Comparison of ENCODE assay signal across 8 cellular contexts in genomic region chr16:649646-650045, GRCh38. TPM values are rescaled to one million over a fixed set of nuclear protein-coding genes. Genes with fewer than 3 reads are reported as not detected.
A peak's percentile ranks its signal among the peaks of the same experiment; 100 is the strongest.
DNase-seq lines count a peak whose midpoint lies in the region; ATAC-seq and TF ChIP-seq lines count a peak whose summit lies in the region.

No MANE protein-coding gene starts in this region.

- peak overlapping the region; percentile 72 for H3K4me3 Mint-ChIP-seq in CD8-positive, alpha-beta T cell
- H3K4me3 Mint-ChIP-seq in endothelial cell (ENCODE audit: unreplicated experiment) = peak overlapping the region; percentile 76

- ATAC-seq in CD8-positive, alpha-beta T cell = peak; percentile 6
- ATAC-seq in Panc1 = no peak
- no peak for ATAC-seq in HG02623 (IDR thresholded peaks at IDR 0.05; ENCODE audit: unreplicated experiment)

- H4K20me1 ChIP-seq in GM23248 (ENCODE audit: insufficient read depth) = no peaks in the 10 kb centered on the region

- H2AFZ ChIP-seq in GM23248 = peak overlapping the region; percentile 64

- no peak for DNase-seq in CD8-positive, alpha-beta T cell
- peak; percentile 59 for DNase-seq in GM23248
- no peak for DNase-seq in Panc1 (ENCODE audit: low read depth, low spot score)
- no peak for DNase-seq in endothelial cell (ENCODE audit: low spot score)
- DNase-seq in NCI-H2081 treated with DMSO at 0.1 percent for 48 hours (lab: John Stamatoyannopoulos, UW) = no peak
- DNase-seq in NCI-H187 treated with DMSO at 0.1 percent for 48 hours (lab: John Stamatoyannopoulos, UW) = no peak

- peaks cover 33% of the 10 kb centered on the region for H3K79me2 ChIP-seq in GM23248 (ENCODE audit: insufficient read depth)

- H3K9me3 ChIP-seq in CD8-positive, alpha-beta T cell (ENCODE audit: low read length) = no peaks in the 10 kb centered on the region
- H3K9me3 ChIP-seq in GM23248 (ENCODE audit: low read depth) (no peaks in the 10 kb centered on the region), Panc1 (ENCODE audit: control insufficient read depth, insufficient read depth, low read depth, low read length) (no peaks in the 10 kb centered on the region), neutrophil (no peaks in the 10 kb centered on the region)

- peaks cover 19% of the 10 kb centered on the region for H3K4me1 ChIP-seq in CD8-positive, alpha-beta T cell (ENCODE audit: insufficient read depth, low read length)
- H3K4me1 ChIP-seq in GM23248 (ENCODE audit: insufficient read depth) = no peaks in the 10 kb centered on the region; the same call in 1 of the 2 replicates
- peaks cover 31% of the 10 kb centered on the region for H3K4me1 ChIP-seq in Panc1 (ENCODE audit: control insufficient read depth, insufficient read depth, low read length)
- H3K4me1 ChIP-seq in neutrophil (ENCODE audit: control insufficient read depth in 1 of 2, insufficient read depth in 1 of 2, low read depth in 1 of 2, low read length in 1 of 2) = peaks cover 21 to 28% of the 10 kb centered on the region in 2 experiments

- H3K9ac ChIP-seq in GM23248 = peak overlapping the region; percentile 94

- intact Hi-C loops in CD8-positive, alpha-beta T cell (cut with DNase I, micrococcal nuclease) = loop anchor here (1.0 to 2.0 kb wide), 5 partner anchors 13 to 60 kb away; partner anchors contain the start of genes METTL26 (in 2 of the 2), JMJD8 (in 1 of the 2) and RHOT2 (in 1 of the 2)
- intact Hi-C loops in Panc1 (cut with micrococcal nuclease; ENCODE audit: unreplicated experiment) = no loop called here

- H3K9me3 Mint-ChIP-seq in CD8-positive, alpha-beta T cell = no peaks in the 10 kb centered on the region
- no peaks in the 10 kb centered on the region for H3K9me3 Mint-ChIP-seq in endothelial cell (ENCODE audit: unreplicated experiment)

- H3K27me3 Mint-ChIP-seq in CD8-positive, alpha-beta T cell (ENCODE audit: low read depth) = no peaks in the 10 kb centered on the region
- H3K27me3 Mint-ChIP-seq in endothelial cell (ENCODE audit: unreplicated experiment) = peaks cover 10% of the 10 kb centered on the region

- H3K27ac ChIP-seq in CD8-positive, alpha-beta T cell (ENCODE audit: low read depth, low read length) = peak overlapping the region; percentile 72
- H3K27ac ChIP-seq in GM23248 = peak overlapping the region; percentile 79
- peak overlapping the region; percentile 51 for H3K27ac ChIP-seq in Panc1 (ENCODE audit: low read length)
- peak overlapping the region; percentile 78 for H3K27ac ChIP-seq in neutrophil

- no peaks in the 10 kb centered on the region for H3K36me3 ChIP-seq in CD8-positive, alpha-beta T cell (ENCODE audit: insufficient read depth, low read length)
- no peaks in the 10 kb centered on the region for H3K36me3 ChIP-seq in GM23248 (ENCODE audit: low read depth)
- H3K36me3 ChIP-seq in Panc1 (ENCODE audit: control insufficient read depth, insufficient read depth, low read length) = no peaks in the 10 kb centered on the region
- no peaks in the 10 kb centered on the region for H3K36me3 ChIP-seq in neutrophil

- no peak overlapping the region for H3K27ac Mint-ChIP-seq in CD8-positive, alpha-beta T cell
- no peak overlapping the region for H3K27ac Mint-ChIP-seq in endothelial cell (ENCODE audit: unreplicated experiment)

- peak overlapping the region; percentile 88 for H3K4me3 ChIP-seq in CD8-positive, alpha-beta T cell (ENCODE audit: low read depth, low read length)
- H3K4me3 ChIP-seq in GM23248 (peak overlapping the region; percentile 86), Panc1 (ENCODE audit: low read depth in 2 of 2, low read length in 2 of 2) (peak overlapping the region; percentile 56), neutrophil (ENCODE audit: low read depth in 1 of 2, low read length in 1 of 2) (peak overlapping the region; percentile 80 to 84)

- H3K4me2 ChIP-seq in GM23248 (ENCODE audit: unreplicated experiment) = peak overlapping the region; percentile 97

- POLR2A ChIA-PET in CD8-positive, alpha-beta T cell (lab: Charles Lee) = interaction anchor here (0.8 to 1.2 kb wide), 4 partner anchors 12 to 46 kb away, joined by 3 to 7 read pairs (median 4); partner anchors contain the start of genes METTL26 and RHOT2
- POLR2A ChIA-PET in Panc1 (lab: Charles Lee) = interaction anchor here (0.9 kb wide), 1 partner anchor 10 kb away, joined by 4 read pairs; no protein-coding TSS in a partner anchor

- in situ Hi-C loops in GM23248 (cut with MboI) = no loop called here
- in situ Hi-C loops in Panc1 (cut with HindIII; ENCODE audit: low pct_unique_long_range_greater_than_20kb, low sequenced_read_pairs) = no loop called here

- peaks cover 16% of the 10 kb centered on the region for H3K4me1 Mint-ChIP-seq in CD8-positive, alpha-beta T cell (ENCODE audit: low read depth)
- no peaks in the 10 kb centered on the region for H3K4me1 Mint-ChIP-seq in endothelial cell (ENCODE audit: unreplicated experiment)

- no peaks in the 10 kb centered on the region for H3F3A ChIP-seq in GM23248 (ENCODE audit: insufficient read depth)

- no peaks in the 10 kb centered on the region for H3K27me3 ChIP-seq in CD8-positive, alpha-beta T cell (ENCODE audit: insufficient read depth, low read length)
- H3K27me3 ChIP-seq in GM23248 (replicated peaks; ENCODE audit: insufficient read depth) (no peaks in the 10 kb centered on the region), Panc1 (ENCODE audit: control insufficient read depth, insufficient read depth, low read length) (no peaks in the 10 kb centered on the region), neutrophil (no peaks in the 10 kb centered on the region)

- CTCF ChIA-PET in CD8-positive, alpha-beta T cell (lab: Charles Lee) = interaction anchor here (0.8 to 2.7 kb wide), 3 partner anchors 10 to 136 kb away, joined by 3 to 9 read pairs (median 4); no protein-coding TSS in a partner anchor
- CTCF ChIA-PET in Panc1 (lab: Charles Lee) = no interaction called here

- no peak for TF ChIP-seq CTCF in CD8-positive, alpha-beta T cell (IDR thresholded peaks at IDR 0.05)
- TF ChIP-seq CTCF in Panc1 (IDR thresholded peaks at IDR 0.05) (no peak), endothelial cell (IDR thresholded peaks at IDR 0.05; ENCODE audit: unreplicated experiment) (no peak), neutrophil (IDR thresholded peaks at IDR 0.05) (no peak)

- WGBS in GM23248 (ENCODE audit: low coverage in 1 of 2, low lambda C conversion rate in 2 of 2, missing lambda C conversion rate in 2 of 2), 2 experiments = 2% methylated on average over 17 to 30 of the region's 42 CpGs

- H3K9me2 ChIP-seq in GM23248 (ENCODE audit: insufficient read depth) = no peaks in the 10 kb centered on the region

- H3K36me3 Mint-ChIP-seq in CD8-positive, alpha-beta T cell = no peaks in the 10 kb centered on the region
- H3K36me3 Mint-ChIP-seq in endothelial cell (ENCODE audit: low read depth, unreplicated experiment) = no peaks in the 10 kb centered on the region

- BruUV-seq in Panc1 (replicated peaks; lab: Mats Ljungman, UMichigan) = no TSS peak

RNA-seq across cellular contexts. Expression of gene WDR90, which starts 0.5 kb away (rescaled TPM):
- 10 to 100 TPM; 15.0 to 22.8 TPM for total RNA-seq in CD8-positive, alpha-beta T cell
- 16.5 and 24.7 TPM in 2 replicates for total RNA-seq in GM23248 (2014; rRNA removed; shearing (Covaris generic))
- polyA plus RNA-seq in GM23248 (2016; fragmentation: Nextera tagmentation; extraction: Ambion mirVana) = 4.7 and 8.2 TPM in 2 replicates
- total RNA-seq in Panc1 (2021; ENCODE audit: unreplicated experiment) (58.9 TPM), endothelial cell (ENCODE audit: unreplicated experiment) (25.2 TPM)
- 63.1 TPM for polyA plus RNA-seq in Panc1 (2012; ENCODE audit: insufficient read length)

RNA-seq across cellular contexts. Expression of gene MCRIP2, which starts 8.0 kb away (rescaled TPM):
- 10 to 100 TPM; 15.9 to 19.2 TPM for total RNA-seq in CD8-positive, alpha-beta T cell
- 29.3 and 30.4 TPM in 2 replicates for total RNA-seq in GM23248 (2014; rRNA removed; shearing (Covaris generic))
- polyA plus RNA-seq in GM23248 (2016; fragmentation: Nextera tagmentation; extraction: Ambion mirVana) = 22.4 and 22.6 TPM in 2 replicates
- 91.6 TPM for total RNA-seq in Panc1 (2021; ENCODE audit: unreplicated experiment)
- polyA plus RNA-seq in Panc1 (2012; ENCODE audit: insufficient read length) = 120 TPM
- total RNA-seq in endothelial cell (ENCODE audit: unreplicated experiment) = 2.9 TPM

RNA-seq across cellular contexts. Expression of gene METTL26, which starts 13.5 kb away (rescaled TPM):
- 10 to 100 TPM; 37.4 to 43.1 TPM for total RNA-seq in CD8-positive, alpha-beta T cell
- total RNA-seq in GM23248 (2014; rRNA removed; shearing (Covaris generic)) = 150 and 218 TPM in 2 replicates
- 151 and 155 TPM in 2 replicates for polyA plus RNA-seq in GM23248 (2016; fragmentation: Nextera tagmentation; extraction: Ambion mirVana)
- total RNA-seq in Panc1 (2021; ENCODE audit: unreplicated experiment) (91.8 TPM), endothelial cell (ENCODE audit: unreplicated experiment) (48.5 TPM)
- 245 TPM for polyA plus RNA-seq in Panc1 (2012; ENCODE audit: insufficient read length)

RNA-seq across cellular contexts. Expression of gene RHOT2, which starts 18.3 kb away (rescaled TPM):
- 100 to 1,000 TPM; 163 to 175 TPM for total RNA-seq in CD8-positive, alpha-beta T cell
- 44.9 and 65.9 TPM in 2 replicates for total RNA-seq in GM23248 (2014; rRNA removed; shearing (Covaris generic))
- 65.1 and 70.0 TPM in 2 replicates for polyA plus RNA-seq in GM23248 (2016; fragmentation: Nextera tagmentation; extraction: Ambion mirVana)
- total RNA-seq in Panc1 (2021; ENCODE audit: unreplicated experiment) (195 TPM), endothelial cell (ENCODE audit: unreplicated experiment) (121 TPM)
- 223 TPM for polyA plus RNA-seq in Panc1 (2012; ENCODE audit: insufficient read length)

RNA-seq across cellular contexts. Expression of gene WFIKKN1, which starts 18.9 kb away (rescaled TPM):
- under 1 TPM; 0.16 to 0.17 TPM for total RNA-seq in CD8-positive, alpha-beta T cell
- not detected in 2 replicates for total RNA-seq in GM23248 (2014; rRNA removed; shearing (Covaris generic))
- polyA plus RNA-seq in GM23248 (2016; fragmentation: Nextera tagmentation; extraction: Ambion mirVana) = not detected in 2 replicates
- total RNA-seq in Panc1 (2021; ENCODE audit: unreplicated experiment) = 2.0 TPM
- polyA plus RNA-seq in Panc1 (2012; ENCODE audit: insufficient read length) = 2.1 TPM
- 0.44 TPM for total RNA-seq in endothelial cell (ENCODE audit: unreplicated experiment)
